8 cellular contexts compared by ENCODE assay signal in genomic region chr1:207867136-207868081, GRCh38. TPM values are rescaled to one million over a fixed set of nuclear protein-coding genes. Genes with fewer than 3 reads are reported as not detected.
DNase-seq lines count a peak whose midpoint lies in the region; ATAC-seq and FAIRE-seq lines count a peak whose summit lies in the region.

No MANE protein-coding gene starts in this region.

- H3K4me1 ChIP-seq in iPS-15b (ENCODE audit: control insufficient read depth, insufficient read depth, low read length) (no peaks in the 10 kb centered on the region), small intestine (ENCODE audit: control insufficient read depth in 2 of 2, insufficient read depth in 1 of 2, low read depth in 1 of 2, low read length in 1 of 2) (peaks cover 0 to 6% of the 10 kb centered on the region in 2 donors)

- POLR2A ChIA-PET in activated CD4-positive, alpha-beta T cell treated with anti-CD3 and anti-CD28 coated beads for 36 hours (lab: Charles Lee): interaction anchor here (0.7 to 2.6 kb wide), 6 partner anchors 11 to 44 kb away, joined by 3 to 19 read pairs (median 5); no protein-coding TSS in a partner anchor

- FAIRE-seq in small intestine (lab: Jason Lieb, UNC): no peak

- H3K4me3 ChIP-seq in iPS-15b (ENCODE audit: low read depth, low read length) (peak overlapping the region; percentile 74), small intestine (ENCODE audit: low read depth in 1 of 2, low read length in 2 of 2) (peak overlapping the region; percentile 78 to 84)

- no peak overlapping the region for H3K9ac ChIP-seq in iPS-15b (ENCODE audit: low read depth, low read length)

- H3K9me3 ChIP-seq in iPS-15b (ENCODE audit: control insufficient read depth, insufficient read depth, low read length) (no peaks in the 10 kb centered on the region), small intestine (ENCODE audit: control insufficient read depth, low read depth) (no peaks in the 10 kb centered on the region)

- H3K36me3 ChIP-seq in iPS-15b (ENCODE audit: control insufficient read depth, insufficient read depth, low read length) (no peaks in the 10 kb centered on the region), small intestine (ENCODE audit: control insufficient read depth in 2 of 2, insufficient read depth in 2 of 2, low read length in 2 of 2) (no peaks in the 10 kb centered on the region)

- peak; percentile 17 for ATAC-seq in activated CD4-positive, alpha-beta T cell treated with anti-CD3 and anti-CD28 coated beads for 36 hours
- no peak for ATAC-seq in HG03045 (IDR thresholded peaks at IDR 0.05; ENCODE audit: unreplicated experiment)

- peaks cover 82% of the 10 kb centered on the region for H3K4me1 Mint-ChIP-seq in activated CD4-positive, alpha-beta T cell treated with anti-CD3 and anti-CD28 coated beads for 36 hours

- peak overlapping the region; percentile 89 for H3K27ac Mint-ChIP-seq in activated CD4-positive, alpha-beta T cell treated with anti-CD3 and anti-CD28 coated beads for 36 hours

- intact Hi-C loops in activated CD4-positive, alpha-beta T cell treated with anti-CD3 and anti-CD28 coated beads for 36 hours (cut with DNase I, micrococcal nuclease): loop anchor here (2.0 to 10.0 kb wide), 5 partner anchors 15 to 1887 kb away; partner anchors contain the start of genes CD46 (in 1 of the 2), PFKFB2 (in 1 of the 2), TRAF3IP3 (in 1 of the 2) and YOD1 (in 1 of the 2)

- H3K27me3 ChIP-seq in iPS-15b (ENCODE audit: control insufficient read depth, insufficient read depth, low read length): peaks cover 21% of the 10 kb centered on the region
- no peaks in the 10 kb centered on the region for H3K27me3 ChIP-seq in small intestine (ENCODE audit: control insufficient read depth in 2 of 2, insufficient read depth in 2 of 2, low read length in 2 of 2)

- H3K27me3 Mint-ChIP-seq in activated CD4-positive, alpha-beta T cell treated with anti-CD3 and anti-CD28 coated beads for 36 hours: no peaks in the 10 kb centered on the region

- H3K9me3 Mint-ChIP-seq in activated CD4-positive, alpha-beta T cell treated with anti-CD3 and anti-CD28 coated beads for 36 hours (ENCODE audit: low read depth): no peaks in the 10 kb centered on the region

- peak overlapping the region; percentile 90 for H3K4me3 Mint-ChIP-seq in activated CD4-positive, alpha-beta T cell treated with anti-CD3 and anti-CD28 coated beads for 36 hours

- CTCF ChIA-PET in activated CD4-positive, alpha-beta T cell treated with anti-CD3 and anti-CD28 coated beads for 36 hours (lab: Charles Lee): interaction anchor here (0.6 to 17.2 kb wide), 8 partner anchors 17 to 219 kb away, joined by 3 to 297 read pairs (median 18); no protein-coding TSS in a partner anchor

- H3K36me3 Mint-ChIP-seq in activated CD4-positive, alpha-beta T cell treated with anti-CD3 and anti-CD28 coated beads for 36 hours (ENCODE audit: low read depth): peaks cover 42% of the 10 kb centered on the region

- H3K27ac ChIP-seq in small intestine (ENCODE audit: low read depth in 1 of 2, low read length in 1 of 2): peak overlapping the region; percentile 22 to 83

- 64 to 75% (median 66%) methylated on average over 18 of the region's 18 CpGs for WGBS in small intestine, 3 donors

- DNase-seq in activated CD4-positive, alpha-beta T cell treated with anti-CD3 and anti-CD28 coated beads for 36 hours: peak; percentile 59
- no peak for DNase-seq in activated CD4-positive, alpha-beta T cell treated with anti-CD3 and anti-CD28 coated beads for 1 hour
- DNase-seq in anterior cingulate cortex (lab: John Stamatoyannopoulos, UW): peak in 33 of 58 donors; percentile 13 to 75 (median 41)
- no peak for DNase-seq in small intestine
- no peak for DNase-seq in DMS53 treated with DMSO at 0.1 percent for 48 hours (lab: John Stamatoyannopoulos, UW; ENCODE audit: unreplicated experiment)
- DNase-seq in NCI-H1930 (lab: John Stamatoyannopoulos, UW): no peak

RNA-seq across cellular contexts. Expression of gene CD34, which starts 43.5 kb away (rescaled TPM):
- under 1 TPM; 0.02 to 0.04 TPM for total RNA-seq in activated CD4-positive, alpha-beta T cell treated with anti-CD3 and anti-CD28 coated beads for 36 hours
- polyA plus RNA-seq in small intestine: 10 to 100 TPM in 1 of 3 donors, 1 to 10 TPM in 2; 1.1 to 23.7 (median 1.4) TPM

Comparison
In these comparisons a context has a peak if more than half of its experiments do, and no peak if none do; other contexts are left out.
1. DNase-seq: peak in activated CD4-positive, alpha-beta T cell treated with anti-CD3 and anti-CD28 coated beads for 36 hours (single experiment) and anterior cingulate cortex (33 of 58); none in activated CD4-positive, alpha-beta T cell treated with anti-CD3 and anti-CD28 coated beads for 1 hour (single experiment), small intestine (single experiment), DMS53 treated with DMSO at 0.1 percent for 48 hours (single experiment) and NCI-H1930 (0 of 2).